15 cellular contexts compared by ENCODE assay signal in genomic region chr20:584375-585301, GRCh38. TPM values are rescaled to one million over a fixed set of nuclear protein-coding genes. Genes with fewer than 3 reads are reported as not detected.
DNase-seq lines count a peak whose midpoint lies in the region; ATAC-seq, FAIRE-seq and TF ChIP-seq lines count a peak whose summit lies in the region.
"Had no signal": no experiment of that assay in that cellular context is flagged by ENCODE, and none has a peak within 500 bp of the region (broad histone marks: within the 10 kb centered on the region; RNA-seq: fewer than 3 reads in every experiment).

No MANE protein-coding gene starts in this region.

- H3K4me1 Mint-ChIP-seq in stimulated activated naive CD8-positive, alpha-beta T cell treated with anti-CD3 and anti-CD28 coated beads, Interleukin-15, Interleukin-2, amounts not matched to agents 100 ng/mL and 50 ng/mL, for 24 hours (ENCODE audit: low read depth), result no peaks in the 10 kb centered on the region
- H3K4me1 Mint-ChIP-seq: CD4-positive, alpha-beta memory T cell had no signal

- H3K4me1 ChIP-seq in GM12878 (ENCODE audit: control insufficient read depth, insufficient read depth, low read length), result peaks cover 10% of the 10 kb centered on the region
- H3K4me1 ChIP-seq: transverse colon had no signal

- H3K36me3 Mint-ChIP-seq in stimulated activated naive CD8-positive, alpha-beta T cell treated with anti-CD3 and anti-CD28 coated beads, Interleukin-15, Interleukin-2, amounts not matched to agents 100 ng/mL and 50 ng/mL, for 24 hours (ENCODE audit: low read depth), result no peaks in the 10 kb centered on the region
- H3K36me3 Mint-ChIP-seq: CD4-positive, alpha-beta memory T cell had no signal

- H2AFZ ChIP-seq in GM12878 (ENCODE audit: control insufficient read depth, low read depth, low read length), result no peak overlapping the region

- no peak for TF ChIP-seq RAD21 in GM12878 (IDR thresholded peaks at IDR 0.05; ENCODE audit: insufficient read depth, low read depth, low read length)

- H3K79me2 ChIP-seq in GM12878 (ENCODE audit: control insufficient read depth, insufficient read depth, low read length), result no peaks in the 10 kb centered on the region

- no TSS peak for BruUV-seq in GM12878 (replicated peaks; lab: Mats Ljungman, UMichigan)

- H3K27me3 Mint-ChIP-seq in stimulated activated naive CD8-positive, alpha-beta T cell treated with anti-CD3 and anti-CD28 coated beads, Interleukin-15, Interleukin-2, amounts not matched to agents 100 ng/mL and 50 ng/mL, for 24 hours, result peaks cover 19% of the 10 kb centered on the region

- no peak overlapping the region for H3K4me3 ChIP-seq in GM12878
- no peak overlapping the region for H3K4me3 ChIP-seq in coronary artery
- H3K4me3 ChIP-seq: transverse colon had no signal

- H3K36me3 ChIP-seq in GM12878 (ENCODE audit: control insufficient read depth in 2 of 2, insufficient read depth in 2 of 2, low read length in 1 of 2), result no peaks in the 10 kb centered on the region
- H3K36me3 ChIP-seq: transverse colon had no signal

- ATAC-seq in GM12878, result peak; percentile 68

- intact Hi-C loops in GM12878 (cut with micrococcal nuclease; ENCODE audit: unreplicated experiment), result no loop called here

- WGBS in GM12878 (ENCODE audit: insufficient coverage, insufficient replicate concordance, low lambda C conversion rate, missing lambda C conversion rate), result 32% methylated on average over 10 of the region's 10 CpGs

- TF ChIP-seq POLR2A in GM12878 (IDR thresholded peaks at IDR 0.05; ENCODE audit: low read depth, low read length), result no peak

- no peaks in the 10 kb centered on the region for H3K9me3 Mint-ChIP-seq in stimulated activated naive CD8-positive, alpha-beta T cell treated with anti-CD3 and anti-CD28 coated beads, Interleukin-15, Interleukin-2, amounts not matched to agents 100 ng/mL and 50 ng/mL, for 24 hours
- H3K9me3 Mint-ChIP-seq: CD4-positive, alpha-beta memory T cell; H9 had no signal

- DNase-seq in stimulated activated CD4-positive, alpha-beta T cell treated with anti-CD3 and anti-CD28 coated beads, Interleukin-12 subunit alpha, Interleukin-12 subunit beta, amount 100 ng/mL, for 48 hours (ENCODE audit: low read depth in 2 of 3, low spot score in 1 of 3), result peak in 2 of 3 donors; percentile 3 to 6
- DNase-seq in stimulated activated CD4-positive, alpha-beta T cell treated with anti-CD3 and anti-CD28 coated beads, Interleukin-2, amount 100 ng/mL, for 24 hours, result no peak
- peak; percentile 37 for DNase-seq in MV-4-11 (lab: John Stamatoyannopoulos, UW)
- DNase-seq in GM12878 (ENCODE audit: low read depth, low spot score), result no peak
- no peak for DNase-seq in coronary artery (ENCODE audit: low spot score)
- no peak for DNase-seq in NCI-H128 (lab: John Stamatoyannopoulos, UW; ENCODE audit: unreplicated experiment)
- DNase-seq in NCI-H1092 treated with DMSO at 0.1 percent for 48 hours (lab: John Stamatoyannopoulos, UW), result no peak
- DNase-seq: CD4-positive, alpha-beta memory T cell; effector CD8-positive, alpha-beta T cell; H9; NCI-H446 treated with DMSO at 0.1 percent for 48 hours; transverse colon had no signal

- POLR2A ChIA-PET in GM12878 (lab: Charles Lee), result no interaction called here

- no peak overlapping the region for H3K4me2 ChIP-seq in GM12878 (ENCODE audit: control insufficient read depth, insufficient read depth)

- RAD21 ChIA-PET in GM12878 (lab: Charles Lee; ENCODE audit: unreplicated experiment), result interaction anchor here (1.1 to 1.9 kb wide), 2 partner anchors 42 to 61 kb away, joined by 3 to 6 read pairs; no protein-coding TSS in a partner anchor

- H3K4me3 Mint-ChIP-seq in stimulated activated naive CD8-positive, alpha-beta T cell treated with anti-CD3 and anti-CD28 coated beads, Interleukin-15, Interleukin-2, amounts not matched to agents 100 ng/mL and 50 ng/mL, for 24 hours, result no peak overlapping the region
- H3K4me3 Mint-ChIP-seq: CD4-positive, alpha-beta memory T cell; H9 had no signal

- H3K9me3 ChIP-seq in GM12878 (replicated peaks; ENCODE audit: control insufficient read depth, insufficient read depth, low read length), result no peaks in the 10 kb centered on the region
- H3K9me3 ChIP-seq: transverse colon had no signal

- no peak overlapping the region for H3K27ac ChIP-seq in GM12878 (ENCODE audit: control insufficient read depth, insufficient read depth)
- no peak overlapping the region for H3K27ac ChIP-seq in coronary artery
- H3K27ac ChIP-seq: transverse colon, VCaP had no signal

- H3K27ac Mint-ChIP-seq in stimulated activated naive CD8-positive, alpha-beta T cell treated with anti-CD3 and anti-CD28 coated beads, Interleukin-15, Interleukin-2, amounts not matched to agents 100 ng/mL and 50 ng/mL, for 24 hours, result peak overlapping the region; percentile 9
- H3K27ac Mint-ChIP-seq: CD4-positive, alpha-beta memory T cell; H9 had no signal

- FAIRE-seq in GM12878 (lab: Jason Lieb, UNC), result peak; percentile 70
- FAIRE-seq: GM18507 had no signal

- TF ChIP-seq CTCF in GM12878 (IDR thresholded peaks at IDR 0.05 in 2 of 3, conservative IDR thresholded peaks at IDR 0.05 in 1 of 3; ENCODE audit: control insufficient read depth in 2 of 3, extremely low read depth in 1 of 3, insufficient read depth in 1 of 3, low read depth in 3 of 3, low read length in 3 of 3) (no peak), coronary artery (IDR thresholded peaks at IDR 0.05) (no peak)

- CTCF ChIA-PET in GM12878 (lab: Yijun Ruan, JAX), result interaction anchor here (0.8 to 5.4 kb wide), 5 partner anchors 9 to 60 kb away, joined by 3 to 27 read pairs (median 5); no protein-coding TSS in a partner anchor

- SMC1A ChIA-PET in GM12878 (lab: Charles Lee; ENCODE audit: uncharacterized antibody, unreplicated experiment), result interaction anchor here (0.9 to 2.1 kb wide), 3 partner anchors 17 to 82 kb away, joined by 3 to 12 read pairs (median 3); no protein-coding TSS in a partner anchor

- in situ Hi-C loops in GM12878 (cut with MboI), result no loop called here

- H4K20me1 ChIP-seq in GM12878 (ENCODE audit: control insufficient read depth, insufficient read depth), result no peaks in the 10 kb centered on the region

- no peak overlapping the region for H3K9ac ChIP-seq in GM12878 (ENCODE audit: control insufficient read depth, insufficient read depth, low read length)

- no peak for TF ChIP-seq EP300 in GM12878 (IDR thresholded peaks at IDR 0.05; ENCODE audit: borderline replicate concordance in 1 of 2, control insufficient read depth in 1 of 2, low read depth in 2 of 2, low read length in 2 of 2)

- H3K27me3 ChIP-seq in GM12878 (replicated peaks in 1 of 2; ENCODE audit: control insufficient read depth in 2 of 2, insufficient read depth in 2 of 2, low read length in 1 of 2), result no peaks in the 10 kb centered on the region

TF ChIP-seq in GM12878, 131 proteins besides CTCF, POLR2A, EP300 and RAD21 (continues in another document):
- TF ChIP-seq HCFC1 (IDR thresholded peaks at IDR 0.05; ENCODE audit: low read length), result peak; percentile 76
- TF ChIP-seq, protein P1, sequence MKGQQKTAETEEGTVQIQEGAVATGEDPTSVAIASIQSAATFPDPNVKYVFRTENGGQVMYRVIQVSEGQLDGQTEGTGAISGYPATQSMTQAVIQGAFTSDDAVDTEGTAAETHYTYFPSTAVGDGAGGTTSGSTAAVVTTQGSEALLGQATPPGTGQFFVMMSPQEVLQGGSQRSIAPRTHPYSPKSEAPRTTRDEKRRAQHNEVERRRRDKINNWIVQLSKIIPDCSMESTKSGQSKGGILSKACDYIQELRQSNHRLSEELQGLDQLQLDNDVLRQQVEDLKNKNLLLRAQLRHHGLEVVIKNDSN (IDR thresholded peaks at IDR 0.05; ENCODE audit: borderline replicate concordance, extremely low read length, insufficient read depth, low read depth, low read length), result peak; percentile 47
- TF ChIP-seq ZNF24 (IDR thresholded peaks at IDR 0.05), result no peak

RNA-seq across cellular contexts. Expression of gene TCF15, which starts 25.5 kb away (rescaled TPM):
- not detected in 2 replicates for total RNA-seq in GM12878 (2013; cell fraction: nucleolus; rRNA removed)
- total RNA-seq in GM12878 (2014; rRNA removed) (not detected in 2 replicates), GM12878 (2014; rRNA removed; fragmentation: Illumina TruSeq; extraction: Trizol) (not detected in 2 replicates), GM12878 (2021) (not detected in 2 replicates)
- not detected for polyA plus RNA-seq in GM12878 (2011; ENCODE audit: low read depth)
- polyA plus RNA-seq in GM12878 (2011; rRNA removed) (0.08 TPM in 1 of 2 replicates, not detected in the other), GM12878 (2014; fragmentation: Illumina TruSeq; extraction: Trizol) (not detected in 2 replicates), GM12878 (2014; fragmentation: Nextera tagmentation; extraction: Ambion mirVana) (not detected), GM12878 (2014; rRNA removed) (not detected in 2 replicates), GM12878 (2016; fragmentation: Nextera tagmentation; extraction: Ambion mirVana) (not detected)
- 0.07 and 0.10 TPM in 2 replicates for polyA plus RNA-seq in GM12878 (2011; cell fraction: cytosol; rRNA removed)
- polyA plus RNA-seq in GM12878 (2011; cell fraction: nucleus; rRNA removed), result 0.07 TPM in 1 of 2 replicates, not detected in the other
- polyA plus RNA-seq in GM12878 (2012), result 0.41 and 0.42 TPM in 2 replicates
- polyA minus RNA-seq in GM12878 (2011; rRNA and poly(A)+ RNA removed), result not detected in 2 replicates
- not detected in 2 replicates for polyA minus RNA-seq in GM12878 (2011; cell fraction: cytosol; rRNA and poly(A)+ RNA removed)
- not detected in 2 replicates for polyA minus RNA-seq in GM12878 (2011; cell fraction: nucleus; rRNA and poly(A)+ RNA removed)
- total RNA-seq: CD4-positive, alpha-beta memory T cell; transverse colon had no signal
- polyA plus RNA-seq: CD4-positive, alpha-beta memory T cell had no signal

RNA-seq across cellular contexts. Expression of gene CSNK2A1, which starts 41.0 kb away (rescaled TPM):
- total RNA-seq in GM12878 (2013; cell fraction: nucleolus; rRNA removed), result 350 and 361 TPM in 2 replicates
- 96.2 and 103 TPM in 2 replicates for total RNA-seq in GM12878 (2014; rRNA removed)
- total RNA-seq in GM12878 (2014; rRNA removed; fragmentation: Illumina TruSeq; extraction: Trizol), result 141 and 143 TPM in 2 replicates
- total RNA-seq in GM12878 (2021), result 124 and 135 TPM in 2 replicates
- polyA plus RNA-seq in GM12878 (2011; ENCODE audit: low read depth), result 40.3 TPM
- polyA plus RNA-seq in GM12878 (2011; rRNA removed), result 119 and 125 TPM in 2 replicates
- polyA plus RNA-seq in GM12878 (2011; cell fraction: cytosol; rRNA removed), result 86.3 and 107 TPM in 2 replicates
- polyA plus RNA-seq in GM12878 (2011; cell fraction: nucleus; rRNA removed), result 119 and 122 TPM in 2 replicates
- 75.4 and 109 TPM in 2 replicates for polyA plus RNA-seq in GM12878 (2012)
- polyA plus RNA-seq in GM12878 (2014; fragmentation: Illumina TruSeq; extraction: Trizol), result 199 and 233 TPM in 2 replicates
- polyA plus RNA-seq in GM12878 (2014; fragmentation: Nextera tagmentation; extraction: Ambion mirVana), result 10 to 100 TPM; 47.6 to 56.5 TPM
- polyA plus RNA-seq in GM12878 (2014; rRNA removed), result 75.4 and 78.6 TPM in 2 replicates
- 10 to 100 TPM; 93.8 TPM for polyA plus RNA-seq in GM12878 (2016; fragmentation: Nextera tagmentation; extraction: Ambion mirVana)
- polyA minus RNA-seq in GM12878 (2011; rRNA and poly(A)+ RNA removed), result 151 and 205 TPM in 2 replicates
- polyA minus RNA-seq in GM12878 (2011; cell fraction: cytosol; rRNA and poly(A)+ RNA removed), result 59.9 and 66.4 TPM in 2 replicates
- polyA minus RNA-seq in GM12878 (2011; cell fraction: nucleus; rRNA and poly(A)+ RNA removed), result 72.5 and 111 TPM in 2 replicates

Comparison
In these comparisons a context has a peak if more than half of its experiments do, and no peak if none do; other contexts are left out.
1. DNase-seq: peak in stimulated activated CD4-positive, alpha-beta T cell treated with anti-CD3 and anti-CD28 coated beads, Interleukin-12 subunit alpha, Interleukin-12 subunit beta, amount 100 ng/mL, for 48 hours (2 of 3) and MV-4-11 (single experiment); none in stimulated activated CD4-positive, alpha-beta T cell treated with anti-CD3 and anti-CD28 coated beads, Interleukin-2, amount 100 ng/mL, for 24 hours (0 of 2), GM12878 (single experiment), coronary artery (single experiment), NCI-H128 (single experiment) and NCI-H1092 treated with DMSO at 0.1 percent for 48 hours (single experiment).